In the genomic region with DNA sequence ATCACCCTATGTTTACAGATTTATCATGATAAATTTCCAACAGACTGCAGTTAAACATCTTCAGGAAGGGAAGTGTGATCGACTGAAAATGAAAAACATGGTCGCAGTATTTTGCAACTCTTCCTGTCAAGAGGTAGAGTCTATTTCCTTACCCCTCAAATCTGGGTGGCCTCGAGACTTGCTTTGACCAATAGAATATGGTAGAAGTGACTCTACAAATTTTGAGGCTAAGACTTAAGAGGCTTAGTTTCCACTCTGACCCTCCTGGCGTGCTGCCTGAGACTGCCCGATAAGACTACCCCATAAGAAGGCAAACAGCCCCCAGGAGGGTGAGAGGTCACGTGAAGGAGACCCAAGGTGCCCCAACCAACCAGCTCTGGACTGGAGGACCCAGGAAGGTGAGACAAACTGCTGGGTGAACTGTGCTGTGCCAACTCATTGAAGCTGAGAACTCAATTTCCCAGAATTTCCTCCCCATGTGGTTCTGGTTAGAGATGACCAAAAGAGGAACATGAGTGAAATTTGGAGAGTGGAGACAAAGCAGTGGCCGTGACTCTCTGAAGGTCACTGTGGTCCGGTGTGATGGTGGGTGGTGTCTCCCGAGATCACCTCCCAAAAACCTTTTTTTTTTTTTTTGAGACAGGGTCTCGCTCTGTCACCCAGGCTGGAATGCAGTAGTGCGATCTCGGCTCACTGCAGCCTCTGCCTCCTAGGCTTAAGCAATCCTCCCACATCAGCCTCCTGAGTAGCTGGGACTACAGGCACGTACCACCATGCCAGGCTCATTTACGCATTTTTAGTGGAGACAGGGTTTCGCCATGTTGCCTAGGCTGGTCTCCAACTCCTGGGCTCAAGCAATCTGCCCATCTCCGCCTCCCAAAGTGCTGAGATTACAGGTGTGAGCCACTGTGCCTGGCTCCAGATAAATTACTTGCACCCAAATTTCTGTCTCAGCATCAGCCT, we compare ENCODE assay signal across 12 cellular contexts. TPM values are rescaled to one million over a fixed set of nuclear protein-coding genes. Genes with fewer than 3 reads are reported as not detected.
DNase-seq lines count a peak whose midpoint lies in the region; ATAC-seq and TF ChIP-seq lines count a peak whose summit lies in the region.
"Had no signal": no experiment of that assay in that cellular context is flagged by ENCODE, and none has a peak within 500 bp of the region (broad histone marks: within the 10 kb centered on the region; RNA-seq: fewer than 3 reads in every experiment).

No MANE protein-coding gene starts in this region.

- no peaks in the 10 kb centered on the region for H3K9me3 ChIP-seq in CD4-positive, alpha-beta memory T cell (ENCODE audit: control insufficient read depth in 1 of 2, low read length in 2 of 2)

- CTCF ChIA-PET in CD4-positive, alpha-beta memory T cell (lab: Charles Lee; ENCODE audit: partially characterized antibody) = interaction anchor here (1.1 to 5.0 kb wide), 4 partner anchors 15 to 92 kb away, joined by 3 to 32 read pairs (median 4); no protein-coding TSS in a partner anchor

- no peak overlapping the region for H3K27ac ChIP-seq in CD4-positive, alpha-beta memory T cell (ENCODE audit: low read depth, low read length)
- H3K27ac ChIP-seq: epithelial cell of prostate had no signal

- intact Hi-C loops in CD4-positive, alpha-beta memory T cell (cut with micrococcal nuclease) = no loop called here
- intact Hi-C loops in activated T-helper 1 cell treated with anti-CD3 and anti-CD28 coated beads, Interleukin-12 subunit alpha, Interleukin-12 subunit beta, Interleukin-2, Interleukin-4 antibody, amounts not matched to agents 30 ng/mL and 10 ng/mL and 1 ng/mL, durations not matched to agents 14 hours and 24 hours and 36 hours (cut with micrococcal nuclease) = no loop called here

- H3K4me1 Mint-ChIP-seq in CD4-positive, alpha-beta memory T cell = peaks cover 33 to 79% (median 55%) of the 10 kb centered on the region in 4 donors
- peaks cover 38 to 48% (median 47%) of the 10 kb centered on the region in 3 donors for H3K4me1 Mint-ChIP-seq in IgD-negative memory B cell
- H3K4me1 Mint-ChIP-seq in activated T-helper 1 cell treated with anti-CD3 and anti-CD28 coated beads, Interleukin-12 subunit alpha, Interleukin-12 subunit beta, Interleukin-2, Interleukin-4 antibody, amounts not matched to agents 30 ng/mL and 10 ng/mL and 1 ng/mL, durations not matched to agents 14 hours and 24 hours and 36 hours (ENCODE audit: low read depth) = peaks cover 42% of the 10 kb centered on the region
- peaks cover 27% of the 10 kb centered on the region for H3K4me1 Mint-ChIP-seq in nephron

- peak overlapping the region in 1 of 2 donors; percentile 17 for H3K4me3 ChIP-seq in CD4-positive, alpha-beta memory T cell (ENCODE audit: low read length in 2 of 2)

- peak overlapping the region in 5 of 8 donors; percentile 4 to 73 (median 31) for H3K4me3 Mint-ChIP-seq in CD4-positive, alpha-beta memory T cell
- peak overlapping the region in 3 of 4 donors; percentile 63 to 77 (median 66) for H3K4me3 Mint-ChIP-seq in IgD-negative memory B cell
- H3K4me3 Mint-ChIP-seq in activated T-helper 1 cell treated with anti-CD3 and anti-CD28 coated beads, Interleukin-12 subunit alpha, Interleukin-12 subunit beta, Interleukin-2, Interleukin-4 antibody, amounts not matched to agents 30 ng/mL and 10 ng/mL and 1 ng/mL, durations not matched to agents 14 hours and 24 hours and 36 hours = peak overlapping the region; percentile 15
- H3K4me3 Mint-ChIP-seq in nephron = no peak overlapping the region
- H3K4me3 Mint-ChIP-seq: brain had no signal

- H3K27me3 ChIP-seq in CD4-positive, alpha-beta memory T cell (ENCODE audit: insufficient read depth, low read length) = no peaks in the 10 kb centered on the region

- no peaks in the 10 kb centered on the region for H3K36me3 Mint-ChIP-seq in CD4-positive, alpha-beta memory T cell
- H3K36me3 Mint-ChIP-seq in IgD-negative memory B cell (no peaks in the 10 kb centered on the region), nephron (ENCODE audit: low read depth) (no peaks in the 10 kb centered on the region)
- H3K36me3 Mint-ChIP-seq in activated T-helper 1 cell treated with anti-CD3 and anti-CD28 coated beads, Interleukin-12 subunit alpha, Interleukin-12 subunit beta, Interleukin-2, Interleukin-4 antibody, amounts not matched to agents 30 ng/mL and 10 ng/mL and 1 ng/mL, durations not matched to agents 14 hours and 24 hours and 36 hours (ENCODE audit: low read depth) = peaks cover 12% of the 10 kb centered on the region
- H3K36me3 Mint-ChIP-seq: brain had no signal

- TF ChIP-seq CTCF in nephron (IDR thresholded peaks at IDR 0.05; ENCODE audit: unreplicated experiment in 3 of 3) = no peak

- POLR2A ChIA-PET in CD4-positive, alpha-beta memory T cell (lab: Charles Lee; ENCODE audit: partially characterized antibody) = interaction anchor here (1.0 to 9.1 kb wide), 2 partner anchors 39 to 64 kb away, joined by 4 to 175 read pairs; a partner anchor contains a TSS

- ATAC-seq in GM18870 (IDR thresholded peaks at IDR 0.05; ENCODE audit: unreplicated experiment) (no peak), HG03469 (IDR thresholded peaks at IDR 0.05; ENCODE audit: unreplicated experiment) (no peak), HG02763 (IDR thresholded peaks at IDR 0.05; ENCODE audit: unreplicated experiment) (no peak)

- H3K36me3 ChIP-seq in CD4-positive, alpha-beta memory T cell (ENCODE audit: insufficient read depth, low read length) = no peaks in the 10 kb centered on the region

- no peak for DNase-seq in CD4-positive, alpha-beta memory T cell
- DNase-seq in activated T-helper 1 cell treated with anti-CD3 and anti-CD28 coated beads, Interleukin-12 subunit alpha, Interleukin-12 subunit beta, Interleukin-2, Interleukin-4 antibody, amounts not matched to agents 30 ng/mL and 10 ng/mL and 1 ng/mL, durations not matched to agents 14 hours and 24 hours and 36 hours (ENCODE audit: low spot score) = no peak
- no peak for DNase-seq in activated effector memory CD4-positive, alpha-beta T cell treated with Interleukin-2 at 50 U/mL for 16 hours
- DNase-seq: DMS153, nucleus accumbens had no signal

- H3K27me3 Mint-ChIP-seq in CD4-positive, alpha-beta memory T cell = no peaks in the 10 kb centered on the region
- no peaks in the 10 kb centered on the region for H3K27me3 Mint-ChIP-seq in IgD-negative memory B cell
- no peaks in the 10 kb centered on the region for H3K27me3 Mint-ChIP-seq in activated T-helper 1 cell treated with anti-CD3 and anti-CD28 coated beads, Interleukin-12 subunit alpha, Interleukin-12 subunit beta, Interleukin-2, Interleukin-4 antibody, amounts not matched to agents 30 ng/mL and 10 ng/mL and 1 ng/mL, durations not matched to agents 14 hours and 24 hours and 36 hours (ENCODE audit: insufficient read depth)
- H3K27me3 Mint-ChIP-seq in nephron (ENCODE audit: low read depth) = no peaks in the 10 kb centered on the region
- H3K27me3 Mint-ChIP-seq: brain had no signal

- H3K27ac Mint-ChIP-seq in CD4-positive, alpha-beta memory T cell = peak overlapping the region in 6 of 7 donors; percentile 10 to 85 (median 46)
- peak overlapping the region; percentile 59 to 87 (median 71) for H3K27ac Mint-ChIP-seq in IgD-negative memory B cell
- no peak overlapping the region for H3K27ac Mint-ChIP-seq in activated T-helper 1 cell treated with anti-CD3 and anti-CD28 coated beads, Interleukin-12 subunit alpha, Interleukin-12 subunit beta, Interleukin-2, Interleukin-4 antibody, amounts not matched to agents 30 ng/mL and 10 ng/mL and 1 ng/mL, durations not matched to agents 14 hours and 24 hours and 36 hours
- peak overlapping the region in 2 of 3 experiments; percentile 86 to 95 for H3K27ac Mint-ChIP-seq in nephron

- H3K4me1 ChIP-seq in CD4-positive, alpha-beta memory T cell (ENCODE audit: insufficient read depth, low read length) = peaks cover 64% of the 10 kb centered on the region

- H3K9me3 Mint-ChIP-seq in CD4-positive, alpha-beta memory T cell = peaks cover 0 to 4% (median 0%) of the 10 kb centered on the region in 8 donors
- H3K9me3 Mint-ChIP-seq in IgD-negative memory B cell = peaks cover 0 to 3% (median 2%) of the 10 kb centered on the region in 3 donors
- H3K9me3 Mint-ChIP-seq in activated T-helper 1 cell treated with anti-CD3 and anti-CD28 coated beads, Interleukin-12 subunit alpha, Interleukin-12 subunit beta, Interleukin-2, Interleukin-4 antibody, amounts not matched to agents 30 ng/mL and 10 ng/mL and 1 ng/mL, durations not matched to agents 14 hours and 24 hours and 36 hours = peaks cover 5% of the 10 kb centered on the region
- peaks cover 3% of the 10 kb centered on the region for H3K9me3 Mint-ChIP-seq in nephron

RNA-seq across cellular contexts. Expression of a gene that starts 38.2 kb away (rescaled TPM):
- 100 to 1,000 TPM; 155 to 157 TPM for total RNA-seq in CD4-positive, alpha-beta memory T cell
- 100 to 1,000 TPM; 343 to 496 TPM for polyA plus RNA-seq in CD4-positive, alpha-beta memory T cell
- polyA plus RNA-seq in IgD-negative memory B cell = 318 TPM
- total RNA-seq in activated T-helper 1 cell treated with anti-CD3 and anti-CD28 coated beads, Interleukin-12 subunit alpha, Interleukin-12 subunit beta, Interleukin-2, Interleukin-4 antibody, amounts not matched to agents 30 ng/mL and 10 ng/mL and 1 ng/mL, durations not matched to agents 14 hours and 24 hours and 36 hours = 197 and 199 TPM in 2 replicates

RNA-seq across cellular contexts. Expression of a gene that starts 43.3 kb away (rescaled TPM):
- total RNA-seq in CD4-positive, alpha-beta memory T cell = 10 to 100 TPM; 19.2 to 20.4 TPM
- polyA plus RNA-seq in CD4-positive, alpha-beta memory T cell = 10 to 100 TPM; 16.1 to 16.7 TPM
- polyA plus RNA-seq in IgD-negative memory B cell = 60.9 TPM
- total RNA-seq in activated T-helper 1 cell treated with anti-CD3 and anti-CD28 coated beads, Interleukin-12 subunit alpha, Interleukin-12 subunit beta, Interleukin-2, Interleukin-4 antibody, amounts not matched to agents 30 ng/mL and 10 ng/mL and 1 ng/mL, durations not matched to agents 14 hours and 24 hours and 36 hours = 7.3 and 7.9 TPM in 2 replicates

Comparison
In these comparisons a context has a peak if more than half of its experiments do, and no peak if none do; other contexts are left out.
1. H3K4me3 Mint-ChIP-seq: peak in CD4-positive, alpha-beta memory T cell (5 of 8), IgD-negative memory B cell (3 of 4) and activated T-helper 1 cell treated with anti-CD3 and anti-CD28 coated beads, Interleukin-12 subunit alpha, Interleukin-12 subunit beta, Interleukin-2, Interleukin-4 antibody, amounts not matched to agents 30 ng/mL and 10 ng/mL and 1 ng/mL, durations not matched to agents 14 hours and 24 hours and 36 hours (single experiment); none in nephron (0 of 3).